Comparison of ENCODE assay signal across 25 cellular contexts in the genomic region with DNA sequence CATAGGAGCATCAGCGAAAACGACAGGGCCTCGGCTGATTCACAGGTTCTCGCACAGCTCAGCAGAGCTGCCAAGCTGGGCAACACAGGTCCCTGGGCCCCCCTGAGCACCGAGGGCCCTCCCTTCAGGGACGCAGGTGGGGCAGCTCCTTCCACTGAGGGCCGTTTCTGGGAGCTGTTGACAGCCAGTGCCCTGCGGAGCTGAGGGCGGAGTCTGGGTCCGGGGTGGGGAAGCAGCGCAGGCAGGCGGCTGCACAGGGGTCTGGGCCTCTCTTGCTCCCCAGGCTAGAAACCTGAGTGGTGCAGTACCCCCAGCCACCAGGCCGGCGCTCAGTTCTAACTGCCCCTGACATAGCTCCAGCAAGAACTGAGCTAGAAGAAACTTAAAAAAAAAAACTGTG.
"Had no signal": no experiment of that assay in that cellular context is flagged by ENCODE, and none has a peak within 500 bp of the region (broad histone marks: within the 10 kb centered on the region; RNA-seq: fewer than 3 reads in every experiment).

No MANE protein-coding gene starts in this region.

- H3K9me3 Mint-ChIP-seq: activated T-cell treated with anti-CD3 and anti-CD28 coated beads, Interleukin-2, amount 50 U/mL, for 24 hours; activated T-helper 17 cell treated with anti-CD3 and anti-CD28 coated beads, Interleukin-2, amount 50 U/mL, for 72 hours; central memory CD8-positive, alpha-beta T cell; memory B cell; T-cell; T-helper 2 cell treated with Interferon-gamma antibody and Interleukin-4, amounts not matched to agents 5 μg/mL and 100 μg/mL, for 36 hours had no signal

- H3K27ac ChIP-seq: adrenal gland, esophagus squamous epithelium, gastrocnemius medialis, thyroid gland, WERI-Rb-1 had no signal

- H3K36me3 Mint-ChIP-seq: activated naive CD8-positive, alpha-beta T cell; memory B cell; T-cell had no signal

- H3K27me3 ChIP-seq: adrenal gland, esophagus squamous epithelium, gastrocnemius medialis, thyroid gland had no signal

- FAIRE-seq: colon had no signal

- ATAC-seq: activated CD8-positive, alpha-beta T cell treated with anti-CD3 and anti-CD28 coated beads, Interleukin-2, amount 10 ng/mL, durations not matched to agents 7 days and 5 days; activated T-helper 17 cell treated with anti-CD3 and anti-CD28 coated beads, Interleukin-2, amount 50 U/mL, for 72 hours; effector memory CD8-positive, alpha-beta T cell; gastrocnemius medialis; left ventricle myocardium superior; mucosa of descending colon; T-cell had no signal

- H3K4me1 ChIP-seq: adrenal gland, gastrocnemius medialis, thyroid gland had no signal

- H3K36me3 ChIP-seq: gastrocnemius medialis had no signal

- H3K9me3 ChIP-seq: adrenal gland, esophagus squamous epithelium, gastrocnemius medialis, mucosa of descending colon, thyroid gland had no signal

- H3K4me1 Mint-ChIP-seq: activated T-helper 17 cell treated with anti-CD3 and anti-CD28 coated beads, Interleukin-2, amount 50 U/mL, for 72 hours; central memory CD8-positive, alpha-beta T cell; memory B cell; T-cell had no signal

- H3K27me3 Mint-ChIP-seq: activated naive CD8-positive, alpha-beta T cell; central memory CD8-positive, alpha-beta T cell; memory B cell; T-cell had no signal

- DNase-seq: activated CD4-positive, alpha-beta T cell treated with anti-CD3 and anti-CD28 coated beads for 1 hour; activated CD4-positive, alpha-beta T cell treated with anti-CD3 and anti-CD28 coated beads, Interleukin-2, amount 50 U/mL, for 1 hour; activated CD8-positive, alpha-beta T cell treated with anti-CD3 and anti-CD28 coated beads, Interleukin-2, amount 10 ng/mL, durations not matched to agents 7 days and 5 days; activated naive CD4-positive, alpha-beta T cell; activated T-cell treated with anti-CD3 and anti-CD28 coated beads, Interleukin-2, amount 50 U/mL, for 24 hours; adrenal gland; effector memory CD8-positive, alpha-beta T cell; esophagus squamous epithelium; gastrocnemius medialis; hippocampal formation; kidney glomerular epithelial cell; left ventricle myocardium superior; mucosa of descending colon; nucleus accumbens; stimulated activated CD4-positive, alpha-beta T cell treated with anti-CD3 and anti-CD28 coated beads, Interleukin-4, amount 100 ng/mL, for 24 hours; stimulated activated naive CD4-positive, alpha-beta T cell treated with Interleukin-2 at 50 U/mL for 16 hours; T-cell; thyroid gland; WERI-Rb-1 had no signal

- H3K27ac Mint-ChIP-seq: activated CD8-positive, alpha-beta T cell treated with anti-CD3 and anti-CD28 coated beads, Interleukin-2, amount 10 ng/mL, durations not matched to agents 7 days and 5 days; activated naive CD8-positive, alpha-beta T cell; activated T-cell treated with anti-CD3 and anti-CD28 coated beads, Interleukin-2, amount 50 U/mL, for 24 hours; activated T-helper 17 cell treated with anti-CD3 and anti-CD28 coated beads, Interleukin-2, amount 50 U/mL, for 72 hours; effector memory CD8-positive, alpha-beta T cell; memory B cell; T-cell; T-helper 2 cell treated with Interferon-gamma antibody and Interleukin-4, amounts not matched to agents 5 μg/mL and 100 μg/mL, for 36 hours had no signal

- H3K4me3 Mint-ChIP-seq: activated CD8-positive, alpha-beta T cell treated with anti-CD3 and anti-CD28 coated beads, Interleukin-2, amount 10 ng/mL, durations not matched to agents 7 days and 5 days; activated naive CD8-positive, alpha-beta T cell; activated T-cell treated with anti-CD3 and anti-CD28 coated beads, Interleukin-2, amount 50 U/mL, for 24 hours; activated T-helper 17 cell treated with anti-CD3 and anti-CD28 coated beads, Interleukin-2, amount 50 U/mL, for 72 hours; central memory CD8-positive, alpha-beta T cell; effector memory CD8-positive, alpha-beta T cell; memory B cell; T-cell; T-helper 2 cell treated with Interferon-gamma antibody and Interleukin-4, amounts not matched to agents 5 μg/mL and 100 μg/mL, for 36 hours had no signal

- H3K4me3 ChIP-seq: adrenal gland, esophagus squamous epithelium, gastrocnemius medialis, mucosa of descending colon, thyroid gland had no signal
